Comparison of ENCODE assay signal across 11 cellular contexts in the genomic region with DNA sequence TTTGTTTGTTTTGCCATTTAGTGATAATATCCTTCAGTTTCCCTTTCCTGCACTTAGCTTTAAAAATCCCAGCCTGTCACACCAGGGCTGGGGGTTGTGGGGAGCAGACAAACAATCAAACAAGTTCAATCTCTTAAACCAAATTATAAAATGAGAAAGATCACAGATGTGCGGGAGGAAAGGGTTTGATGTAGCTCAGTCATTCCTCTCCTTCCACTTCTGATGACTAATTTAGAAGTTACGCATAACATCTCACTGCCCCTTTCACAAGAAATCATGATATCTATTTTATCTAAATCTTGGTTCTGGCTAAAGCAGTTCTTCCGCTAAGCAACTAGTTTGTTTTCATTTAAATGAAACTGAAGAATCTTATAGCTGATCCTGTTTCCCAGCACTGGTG. TPM values are rescaled to one million over a fixed set of nuclear protein-coding genes. Genes with fewer than 3 reads are reported as not detected.
DNase-seq lines count a peak whose midpoint lies in the region; ATAC-seq and TF ChIP-seq lines count a peak whose summit lies in the region.
"Had no signal": no experiment of that assay in that cellular context is flagged by ENCODE, and none has a peak within 500 bp of the region (broad histone marks: within the 10 kb centered on the region; RNA-seq: fewer than 3 reads in every experiment).

No MANE protein-coding gene starts in this region.

- peaks cover 34% of the 10 kb centered on the region for H3K4me1 Mint-ChIP-seq in activated T-cell treated with anti-CD3 and anti-CD28 coated beads, Interleukin-2, amount 50 U/mL, for 4 hours (ENCODE audit: low read depth)

- peak; percentile 53 to 57 for ATAC-seq in activated T-cell treated with anti-CD3 and anti-CD28 coated beads, Interleukin-2, amount 50 U/mL, for 4 hours
- no peak for ATAC-seq in GM19467 (IDR thresholded peaks at IDR 0.05; ENCODE audit: unreplicated experiment)
- ATAC-seq in HG03108 (IDR thresholded peaks at IDR 0.05; ENCODE audit: unreplicated experiment): no peak
- ATAC-seq in HG02678 (IDR thresholded peaks at IDR 0.05; ENCODE audit: unreplicated experiment): no peak

- H3K4me3 ChIP-seq in fibroblast of villous mesenchyme (ENCODE audit: low read depth, low read length): no peak overlapping the region

- DNase-seq in A172 (ENCODE audit: low spot score): peak; percentile 94
- DNase-seq in H4 (ENCODE audit: low spot score): peak; percentile 74
- DNase-seq in activated T-cell treated with anti-CD3 and anti-CD28 coated beads, Interleukin-2, amount 50 U/mL, for 4 hours: no peak
- peak; percentile 96 for DNase-seq in fibroblast of villous mesenchyme (ENCODE audit: low read depth)
- no peak for DNase-seq in NCI-H69 (lab: John Stamatoyannopoulos, UW)
- DNase-seq: Calu3, MM.1S had no signal

- H3K27me3 Mint-ChIP-seq in activated T-cell treated with anti-CD3 and anti-CD28 coated beads, Interleukin-2, amount 50 U/mL, for 4 hours (ENCODE audit: low read depth): peaks cover 14% of the 10 kb centered on the region

- H3K9me3 Mint-ChIP-seq in activated T-cell treated with anti-CD3 and anti-CD28 coated beads, Interleukin-2, amount 50 U/mL, for 4 hours: peaks cover 4% of the 10 kb centered on the region

- TF ChIP-seq CTCF in fibroblast of villous mesenchyme (IDR thresholded peaks at IDR 0.05; ENCODE audit: insufficient read depth, low read depth, low read length): no peak

- no peaks in the 10 kb centered on the region for H3K36me3 Mint-ChIP-seq in activated T-cell treated with anti-CD3 and anti-CD28 coated beads, Interleukin-2, amount 50 U/mL, for 4 hours (ENCODE audit: insufficient read depth)

- H3K4me3 Mint-ChIP-seq in activated T-cell treated with anti-CD3 and anti-CD28 coated beads, Interleukin-2, amount 50 U/mL, for 4 hours: peak overlapping the region; percentile 54
- H3K4me3 Mint-ChIP-seq: memory B cell had no signal

RNA-seq across cellular contexts. Expression of a gene that starts 34.1 kb away (rescaled TPM):
- total RNA-seq in A172 (2014; rRNA removed; shearing (Covaris generic)): 48.3 and 68.2 TPM in 2 replicates
- total RNA-seq in H4 (2014; rRNA removed; shearing (Covaris generic)): 41.6 and 59.1 TPM in 2 replicates
- total RNA-seq in activated T-cell treated with anti-CD3 and anti-CD28 coated beads, Interleukin-2, amount 50 U/mL, for 4 hours: 10 to 100 TPM; 32.6 to 36.6 (median 35.6) TPM
- 95.7 and 131 TPM in 2 replicates for total RNA-seq in fibroblast of villous mesenchyme

Comparison
In these comparisons a context has a peak if more than half of its experiments do, and no peak if none do; other contexts are left out.
1. DNase-seq: peak in A172 (single experiment), H4 (single experiment) and fibroblast of villous mesenchyme (single experiment); none in activated T-cell treated with anti-CD3 and anti-CD28 coated beads, Interleukin-2, amount 50 U/mL, for 4 hours (single experiment) and NCI-H69 (single experiment).
2. ATAC-seq: peak in activated T-cell treated with anti-CD3 and anti-CD28 coated beads, Interleukin-2, amount 50 U/mL, for 4 hours (2 of 2); none in GM19467 (single experiment), HG03108 (single experiment) and HG02678 (single experiment).